Comparison of ENCODE assay signal across 13 cellular contexts in the genomic region with DNA sequence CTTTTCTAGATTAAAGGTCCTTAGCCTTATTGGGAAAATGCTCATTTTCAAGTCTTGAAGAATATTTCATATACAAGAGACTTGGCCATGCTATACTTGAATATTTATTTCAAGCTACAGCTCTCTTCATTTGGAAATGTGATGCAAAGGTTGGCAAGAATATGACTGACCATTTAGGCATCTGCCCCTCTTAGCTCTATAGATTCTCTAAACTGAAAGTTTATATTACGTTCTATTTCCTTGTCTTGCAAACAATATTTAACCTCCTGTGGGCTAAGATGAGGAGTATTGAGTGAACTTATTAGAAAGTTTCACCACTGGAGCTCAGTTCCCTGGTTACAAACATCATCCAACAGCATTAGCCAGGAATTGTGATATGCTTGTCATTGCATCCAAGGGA.
A peak's percentile ranks its signal among the peaks of the same experiment; 100 is the strongest.
DNase-seq lines count a peak whose midpoint lies in the region; ATAC-seq and TF ChIP-seq lines count a peak whose summit lies in the region.
"Had no signal": no experiment of that assay in that cellular context is flagged by ENCODE, and none has a peak within 500 bp of the region (broad histone marks: within the 10 kb centered on the region; RNA-seq: fewer than 3 reads in every experiment).

No MANE protein-coding gene starts in this region.

- no peaks in the 10 kb centered on the region for H3K27me3 ChIP-seq in foreskin keratinocyte
- H3K27me3 ChIP-seq in mesendoderm (ENCODE audit: insufficient read depth, low read length, poor library complexity): no peaks in the 10 kb centered on the region

- WGBS in mesendoderm (ENCODE audit: extremely low coverage, insufficient coverage, low lambda C conversion rate): no CpG with 5 or more reads among the region's 1 CpG

- TF ChIP-seq CTCF in foreskin keratinocyte (conservative IDR thresholded peaks at IDR 0.05): no peak

- H3K79me2 ChIP-seq in mesendoderm (ENCODE audit: control insufficient read depth, insufficient read depth, low read length): no peaks in the 10 kb centered on the region

- no peaks in the 10 kb centered on the region for H3K79me1 ChIP-seq in mesendoderm (ENCODE audit: low read length)

- H2BK5ac ChIP-seq in mesendoderm (ENCODE audit: low read length): no peak overlapping the region

- DNase-seq in NCI-H460 (ENCODE audit: extremely low read depth, low read depth): peak; percentile 93
- DNase-seq in dedifferentiated amniotic fluid mesenchymal stem cell (ENCODE audit: extremely low spot score): peak; percentile 40
- DNase-seq in foreskin keratinocyte: no peak
- DNase-seq in NCI-H2081 treated with DMSO at 0.1 percent for 48 hours (lab: John Stamatoyannopoulos, UW): no peak
- DNase-seq in mesendoderm: no peak
- DNase-seq: Caco-2; CD8-positive, alpha-beta memory T cell; DND-41; GF-D8; H7 had no signal

- H3K56ac ChIP-seq in mesendoderm (ENCODE audit: low read length): no peak overlapping the region

- H3K23ac ChIP-seq in mesendoderm (ENCODE audit: low read length): no peak overlapping the region

- no peak overlapping the region for H3K4me3 ChIP-seq in mesendoderm (ENCODE audit: low read length)
- H3K4me3 ChIP-seq: A549, GM23338 had no signal

- H3K4ac ChIP-seq in mesendoderm (ENCODE audit: low read depth, low read length): no peak overlapping the region

- H2BK15ac ChIP-seq in mesendoderm (replicated peaks; ENCODE audit: low read depth): no peak overlapping the region

- H2BK120ac ChIP-seq in mesendoderm (ENCODE audit: low read depth, low read length): no peak overlapping the region

- no peak overlapping the region for H3K18ac ChIP-seq in mesendoderm (ENCODE audit: low read length)

- ATAC-seq in foreskin keratinocyte (no peak), GM18498 (IDR thresholded peaks at IDR 0.05; ENCODE audit: unreplicated experiment) (no peak)
- ATAC-seq: A549, GM23338 had no signal

- H3K4me1 ChIP-seq in foreskin keratinocyte (no peaks in the 10 kb centered on the region), mesendoderm (ENCODE audit: control insufficient read depth, low read depth, low read length) (peaks cover 2% of the 10 kb centered on the region)
- H3K4me1 ChIP-seq: A549, Caco-2 had no signal

- H3K36me3 ChIP-seq in mesendoderm (ENCODE audit: control insufficient read depth, insufficient read depth, low read length): no peaks in the 10 kb centered on the region

- H2AK5ac ChIP-seq in mesendoderm (ENCODE audit: low read length): no peak overlapping the region

- H3K27ac ChIP-seq in foreskin keratinocyte: peak overlapping the region; percentile 29
- H3K27ac ChIP-seq in mesendoderm (ENCODE audit: low read depth, low read length): no peak overlapping the region
- H3K27ac ChIP-seq: A549 had no signal

- H3K4me2 ChIP-seq in mesendoderm (ENCODE audit: low read length): no peak overlapping the region
- H3K4me2 ChIP-seq: A549, GM23338 had no signal

- no peak overlapping the region for H4K5ac ChIP-seq in mesendoderm (ENCODE audit: low read length)

- H3K9ac ChIP-seq in mesendoderm (ENCODE audit: low read length): no peak overlapping the region

- no peak overlapping the region for H4K8ac ChIP-seq in mesendoderm (ENCODE audit: low read depth, low read length)

Comparison
In these comparisons a context has a peak if more than half of its experiments do, and no peak if none do; other contexts are left out.
1. DNase-seq: peak in NCI-H460 (single experiment) and dedifferentiated amniotic fluid mesenchymal stem cell (single experiment); none in foreskin keratinocyte (0 of 2), NCI-H2081 treated with DMSO at 0.1 percent for 48 hours (single experiment) and mesendoderm (single experiment).